13 cellular contexts compared by ENCODE assay signal in the genomic region with DNA sequence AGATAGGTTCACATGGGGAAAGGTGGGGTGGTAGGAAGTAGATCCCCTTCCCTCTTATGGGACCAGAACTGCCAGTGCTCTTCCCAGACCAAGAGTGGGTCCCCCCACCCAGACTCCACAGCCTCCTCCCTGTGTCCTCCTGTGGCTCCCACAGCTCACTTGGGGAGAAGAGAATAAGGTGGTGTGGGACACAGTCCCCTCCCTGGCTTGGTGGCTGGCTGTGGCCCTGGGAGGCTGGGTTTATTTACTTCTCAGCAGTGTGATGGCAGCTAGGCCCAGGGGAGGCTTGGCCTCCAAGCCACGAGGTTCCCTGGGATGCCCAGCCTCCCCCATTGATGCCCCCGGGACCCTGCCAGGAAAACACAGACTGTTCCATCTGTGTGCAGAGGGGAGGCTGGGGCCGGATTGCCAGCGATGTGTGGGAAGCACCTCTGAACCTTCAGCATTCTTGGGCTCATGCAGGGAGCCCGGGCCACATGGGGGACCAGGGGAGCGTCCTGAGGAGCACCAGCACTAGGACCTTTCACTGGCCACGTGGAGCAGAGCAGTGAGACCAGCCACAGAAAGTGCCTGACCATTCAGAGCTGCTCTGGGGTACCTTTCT. TPM values are rescaled to one million over a fixed set of nuclear protein-coding genes. Genes with fewer than 3 reads are reported as not detected.
DNase-seq lines count a peak whose midpoint lies in the region; ATAC-seq, FAIRE-seq and TF ChIP-seq lines count a peak whose summit lies in the region.
"Had no signal": no experiment of that assay in that cellular context is flagged by ENCODE, and none has a peak within 500 bp of the region (broad histone marks: within the 10 kb centered on the region; RNA-seq: fewer than 3 reads in every experiment).

No MANE protein-coding gene starts in this region.

- no peak overlapping the region for H2AFZ ChIP-seq in endothelial cell of umbilical vein (ENCODE audit: low read depth, low read length)

- H3K4me1 ChIP-seq in endothelial cell of umbilical vein (ENCODE audit: control insufficient read depth, extremely low read depth, insufficient read depth, low read length) (peaks cover 28% of the 10 kb centered on the region), uterus (peaks cover 0 to 6% of the 10 kb centered on the region in 2 donors)

- H3K4me1 Mint-ChIP-seq in T-helper 17 cell = peaks cover 37% of the 10 kb centered on the region

- ATAC-seq in T-helper 17 cell = no peak
- ATAC-seq: heart left ventricle had no signal

- no peaks in the 10 kb centered on the region for H3K9me1 ChIP-seq in endothelial cell of umbilical vein (replicated peaks; ENCODE audit: control insufficient read depth, extremely low read depth, insufficient read depth, low read length)

- H3K27ac ChIP-seq in endothelial cell of umbilical vein (ENCODE audit: insufficient read depth, low read depth, low read length) = no peak overlapping the region
- H3K27ac ChIP-seq in skin epidermis = peak overlapping the region in 12 of 21 experiments; percentile 16 to 89 (median 50)
- peak overlapping the region in 1 of 2 donors; percentile 98 for H3K27ac ChIP-seq in uterus

- H3K27ac Mint-ChIP-seq in T-helper 17 cell = peak overlapping the region; percentile 59

- no peak for TF ChIP-seq POLR2A in endothelial cell of umbilical vein (IDR thresholded peaks at IDR 0.05; ENCODE audit: low read depth, low read length)
- TF ChIP-seq POLR2A in uterus (IDR thresholded peaks at IDR 0.05) = no peak

- H3K36me3 Mint-ChIP-seq in T-helper 17 cell (ENCODE audit: low read depth) = peaks cover 2% of the 10 kb centered on the region

- peak overlapping the region; percentile 89 for H3K4me3 Mint-ChIP-seq in T-helper 17 cell

- H3K4me3 ChIP-seq in endothelial cell of umbilical vein (replicated peaks in 1 of 3; ENCODE audit: insufficient read depth in 1 of 3, low read depth in 1 of 3, low read length in 3 of 3) (no peak overlapping the region), skin epidermis (no peak overlapping the region), uterus (no peak overlapping the region)
- H3K4me3 ChIP-seq: MG63 had no signal

- no TSS peak for BruUV-seq in endothelial cell of umbilical vein (replicated peaks; lab: Mats Ljungman, UMichigan)

- H3K27me3 Mint-ChIP-seq in T-helper 17 cell = no peaks in the 10 kb centered on the region

- H3K36me3 ChIP-seq in endothelial cell of umbilical vein (ENCODE audit: control insufficient read depth in 2 of 2, extremely low read depth in 1 of 2, insufficient read depth in 2 of 2, low read length in 2 of 2) (no peaks in the 10 kb centered on the region), uterus (no peaks in the 10 kb centered on the region)
- H3K36me3 ChIP-seq: MG63 had no signal

- no peaks in the 10 kb centered on the region for H4K20me1 ChIP-seq in endothelial cell of umbilical vein (replicated peaks; ENCODE audit: control insufficient read depth, extremely low read depth, insufficient read depth, low read length)

- H3K9ac ChIP-seq in endothelial cell of umbilical vein (replicated peaks; ENCODE audit: extremely low read depth, insufficient read depth, low read length) = no peak overlapping the region

- H3K79me2 ChIP-seq in endothelial cell of umbilical vein (ENCODE audit: control insufficient read depth, insufficient read depth, low read length) = peaks cover 25% of the 10 kb centered on the region

- dilution Hi-C loops in endothelial cell of umbilical vein (cut with MboI; ENCODE audit: extremely low pct_ligation_motif_present, low sequenced_read_pairs) = no loop called here

- DNase-seq in NCI-H82 (lab: John Stamatoyannopoulos, UW) (peak; percentile 42), NCI-H82 treated with DMSO at 0.1 percent for 48 hours (lab: John Stamatoyannopoulos, UW; ENCODE audit: unreplicated experiment) (no peak), T-helper 17 cell (no peak), endothelial cell of umbilical vein (ENCODE audit: low read depth, low spot score) (no peak), uterus (no peak), kidney glomerular epithelial cell (lab: John Stamatoyannopoulos, UW) (no peak), HCEC 1CT (no peak)
- DNase-seq: GDM1, MG63, NCI-H774 had no signal

- CTCF ChIA-PET in endothelial cell of umbilical vein (lab: Charles Lee) = interaction anchor here (0.7 to 17.5 kb wide), 8 partner anchors 8 to 59 kb away, joined by 3 to 209 read pairs (median 6); no protein-coding TSS in a partner anchor

- intact Hi-C loops in endothelial cell of umbilical vein (cut with micrococcal nuclease) = no loop called here
- intact Hi-C loops in uterus (cut with DNase I; ENCODE audit: low total_unique reads) = no loop called here

- H3K4me2 ChIP-seq in endothelial cell of umbilical vein (ENCODE audit: insufficient read depth, low read length) = no peak overlapping the region

- FAIRE-seq in endothelial cell of umbilical vein (lab: Jason Lieb, UNC) = peak; percentile 54

- TF ChIP-seq CTCF in endothelial cell of umbilical vein (IDR thresholded peaks at IDR 0.05; ENCODE audit: extremely low read depth in 1 of 2, insufficient read depth in 1 of 2, low read depth in 1 of 2, low read length in 2 of 2) = no peak
- no peak for TF ChIP-seq CTCF in uterus (IDR thresholded peaks at IDR 0.05)

- POLR2A ChIA-PET in endothelial cell of umbilical vein (lab: Charles Lee) = no interaction called here

- no peaks in the 10 kb centered on the region for H3K27me3 ChIP-seq in endothelial cell of umbilical vein (ENCODE audit: control insufficient read depth in 2 of 2, insufficient read depth in 2 of 2, low read length in 2 of 2)
- no peaks in the 10 kb centered on the region for H3K27me3 ChIP-seq in uterus
- H3K27me3 ChIP-seq: heart left ventricle, MG63 had no signal

- H3K9me3 ChIP-seq in T-helper 17 cell (ENCODE audit: control insufficient read depth, low read length, poor library complexity, severe bottlenecking) (no peaks in the 10 kb centered on the region), endothelial cell of umbilical vein (replicated peaks; ENCODE audit: control insufficient read depth, insufficient read depth, low read length) (no peaks in the 10 kb centered on the region), uterus (no peaks in the 10 kb centered on the region)
- H3K9me3 ChIP-seq: heart left ventricle, MG63 had no signal

TF ChIP-seq in endothelial cell of umbilical vein, 7 proteins besides CTCF, POLR2A, EP300 and RAD21:
- TF ChIP-seq EZH2 (IDR thresholded peaks at IDR 0.05; ENCODE audit: borderline replicate concordance, low read depth, low read length, severe bottlenecking) (no peak), POLR2AphosphoS5 (IDR thresholded peaks at IDR 0.05; ENCODE audit: insufficient read depth, low read depth, low read length) (no peak), JUN (IDR thresholded peaks at IDR 0.05; ENCODE audit: borderline replicate concordance, insufficient read depth, insufficient read length, low read depth) (no peak), MAX (IDR thresholded peaks at IDR 0.05; ENCODE audit: insufficient read depth, insufficient read length) (no peak), GATA2 (IDR thresholded peaks at IDR 0.05; ENCODE audit: insufficient read depth, insufficient read length, low read depth, low read length) (no peak), MYC (IDR thresholded peaks at IDR 0.05; ENCODE audit: low read depth, low read length) (no peak), FOS (IDR thresholded peaks at IDR 0.05; ENCODE audit: borderline replicate concordance, insufficient read depth, low read length) (no peak)
TF ChIP-seq in endothelial cell of umbilical vein: peak in this region for 0.

RNA-seq across cellular contexts. Expression of gene IMPDH1, which starts 2.7 kb away (rescaled TPM):
- total RNA-seq in T-helper 17 cell = 10 to 100 TPM; 52.5 to 55.9 TPM
- total RNA-seq in endothelial cell of umbilical vein = 91.7 and 97.9 TPM in 2 replicates
- polyA plus RNA-seq in endothelial cell of umbilical vein = 78.8 and 87.3 TPM in 2 replicates
- polyA plus RNA-seq in endothelial cell of umbilical vein (2011; cell fraction: cytosol; rRNA removed) = 63.5 and 69.3 TPM in 2 replicates
- 87.0 and 95.4 TPM in 2 replicates for polyA plus RNA-seq in endothelial cell of umbilical vein (2011; cell fraction: nucleus; rRNA removed)
- 68.1 and 72.5 TPM in 2 replicates for polyA plus RNA-seq in endothelial cell of umbilical vein (2012)
- 94.3 and 126 TPM in 2 replicates for polyA minus RNA-seq in endothelial cell of umbilical vein
- polyA minus RNA-seq in endothelial cell of umbilical vein (2011; cell fraction: cytosol; rRNA and poly(A)+ RNA removed) = 59.1 TPM
- 37.9 and 42.1 TPM in 2 replicates for polyA minus RNA-seq in endothelial cell of umbilical vein (2011; cell fraction: nucleus; rRNA and poly(A)+ RNA removed)
- total RNA-seq in uterus = 10 to 100 TPM; 11.9 to 53.3 (median 32.8) TPM

RNA-seq across cellular contexts. Expression of gene PRRT4, which starts 45.6 kb away (rescaled TPM):
- total RNA-seq in T-helper 17 cell = under 1 TPM in 1 of 2 donors, not detected in 1; 0.65 TPM
- total RNA-seq in endothelial cell of umbilical vein = not detected in 2 replicates
- 0.03 and 0.08 TPM in 2 replicates for polyA plus RNA-seq in endothelial cell of umbilical vein
- 0.01 TPM in 1 of 2 replicates, not detected in the other for polyA plus RNA-seq in endothelial cell of umbilical vein (2011; cell fraction: cytosol; rRNA removed)
- not detected in 2 replicates for polyA plus RNA-seq in endothelial cell of umbilical vein (2011; cell fraction: nucleus; rRNA removed)
- polyA plus RNA-seq in endothelial cell of umbilical vein (2012) = not detected in 2 replicates
- not detected in 2 replicates for polyA minus RNA-seq in endothelial cell of umbilical vein
- not detected for polyA minus RNA-seq in endothelial cell of umbilical vein (2011; cell fraction: cytosol; rRNA and poly(A)+ RNA removed)
- not detected in 2 replicates for polyA minus RNA-seq in endothelial cell of umbilical vein (2011; cell fraction: nucleus; rRNA and poly(A)+ RNA removed)
- total RNA-seq in uterus = 1 to 10 TPM in 2 of 4 donors, not detected in 2; 1.3 to 1.7 TPM
- total RNA-seq: dermis microvascular lymphatic vessel endothelial cell had no signal

RNA-seq across cellular contexts. Expression of gene HILPDA, which starts 48.6 kb away (rescaled TPM):
- total RNA-seq in T-helper 17 cell (1 to 10 TPM in 1 of 2 donors, under 1 TPM in 1; 0.96 to 1.1 TPM), endothelial cell of umbilical vein (14.1 and 14.4 TPM in 2 replicates), uterus (10 to 100 TPM; 14.4 to 55.6 (median 31.3) TPM)
- polyA plus RNA-seq in endothelial cell of umbilical vein = 18.8 and 21.7 TPM in 2 replicates
- polyA plus RNA-seq in endothelial cell of umbilical vein (2011; cell fraction: cytosol; rRNA removed) = 16.9 and 17.7 TPM in 2 replicates
- polyA plus RNA-seq in endothelial cell of umbilical vein (2011; cell fraction: nucleus; rRNA removed) = 14.6 and 16.2 TPM in 2 replicates
- 8.3 and 12.2 TPM in 2 replicates for polyA plus RNA-seq in endothelial cell of umbilical vein (2012)
- polyA minus RNA-seq in endothelial cell of umbilical vein = 12.3 and 12.7 TPM in 2 replicates
- polyA minus RNA-seq in endothelial cell of umbilical vein (2011; cell fraction: cytosol; rRNA and poly(A)+ RNA removed) = 12.8 TPM
- 6.7 and 15.3 TPM in 2 replicates for polyA minus RNA-seq in endothelial cell of umbilical vein (2011; cell fraction: nucleus; rRNA and poly(A)+ RNA removed)
